ENCODE assay signal across 8 cellular contexts in the genomic region with DNA sequence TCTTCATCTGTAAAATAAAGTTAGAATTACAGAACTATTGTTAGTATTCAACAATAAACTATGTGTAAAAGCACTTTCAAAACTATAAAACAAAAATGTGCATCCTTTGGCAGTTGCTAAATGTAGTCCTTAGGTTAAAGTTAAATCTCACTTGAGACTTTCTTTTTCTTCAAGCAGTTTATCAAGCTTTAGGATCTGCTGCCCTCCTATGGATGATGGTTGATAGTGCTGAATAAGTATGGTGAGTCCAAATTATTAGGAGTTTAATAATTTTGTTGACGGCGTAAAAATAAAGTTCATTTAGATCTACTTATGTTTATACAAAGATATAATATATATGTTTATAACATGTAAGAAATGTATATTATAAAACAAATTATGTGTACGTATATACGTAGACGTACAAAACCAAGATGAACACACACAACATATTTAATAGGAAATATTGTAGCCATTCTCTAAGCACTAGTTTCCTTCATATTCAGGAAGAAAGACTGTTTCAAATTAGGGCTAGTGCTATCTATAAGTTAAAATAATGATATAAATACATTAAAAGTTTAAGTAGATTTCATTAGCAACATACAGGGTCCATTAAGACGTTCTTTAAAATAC. TPM values are rescaled to one million over a fixed set of nuclear protein-coding genes. Genes with fewer than 3 reads are reported as not detected.
DNase-seq lines count a peak whose midpoint lies in the region; ATAC-seq and TF ChIP-seq lines count a peak whose summit lies in the region.

No MANE protein-coding gene starts in this region.

- H3K27me3 ChIP-seq in heart left ventricle (no peaks in the 10 kb centered on the region), foreskin keratinocyte (no peaks in the 10 kb centered on the region), suprapubic skin (no peaks in the 10 kb centered on the region)

- no peaks in the 10 kb centered on the region for H4K20me1 ChIP-seq in OCI-LY7 (ENCODE audit: insufficient read depth, low read length)

- POLR2A ChIA-PET in OCI-LY7 (lab: Charles Lee), result interaction anchor here (0.6 to 0.7 kb wide), 2 partner anchors 12 to 14 kb away, joined by 3 to 5 read pairs; no protein-coding TSS in a partner anchor
- POLR2A ChIA-PET in T-cell (lab: Charles Lee), result no interaction called here

- no peaks in the 10 kb centered on the region for H3K79me2 ChIP-seq in OCI-LY7 (ENCODE audit: insufficient read depth, low read depth, low read length)

- H3K36me3 Mint-ChIP-seq in T-cell, result no peaks in the 10 kb centered on the region

- H3K27me3 Mint-ChIP-seq in T-cell, result no peaks in the 10 kb centered on the region

- H3K36me3 ChIP-seq in heart left ventricle (no peaks in the 10 kb centered on the region), OCI-LY7 (ENCODE audit: insufficient read depth, low read length) (no peaks in the 10 kb centered on the region), suprapubic skin (no peaks in the 10 kb centered on the region)

- H3K4me3 Mint-ChIP-seq in T-cell, result no peak overlapping the region

- TF ChIP-seq POLR2A in heart left ventricle (IDR thresholded peaks at IDR 0.05) (no peak), suprapubic skin (IDR thresholded peaks at IDR 0.05) (no peak)

- BruUV-seq in OCI-LY7 (replicated peaks; lab: Mats Ljungman, UMichigan), result no TSS peak

- H2AFZ ChIP-seq in OCI-LY7 (ENCODE audit: low read length), result no peak overlapping the region

- H3K4me3 ChIP-seq in heart left ventricle (no peak overlapping the region), OCI-LY7 (ENCODE audit: low read depth, low read length, poor library complexity, severe bottlenecking) (no peak overlapping the region), suprapubic skin (no peak overlapping the region)

- H3K4me1 ChIP-seq in heart left ventricle (no peaks in the 10 kb centered on the region), OCI-LY7 (ENCODE audit: insufficient read depth, low read length, poor library complexity, severe bottlenecking) (no peaks in the 10 kb centered on the region), foreskin keratinocyte (peaks cover 3% of the 10 kb centered on the region), suprapubic skin (no peaks in the 10 kb centered on the region)

- H3K4me1 Mint-ChIP-seq in T-cell, result no peaks in the 10 kb centered on the region

- CTCF ChIA-PET in OCI-LY7 (lab: Charles Lee; ENCODE audit: unreplicated experiment), result no interaction called here
- CTCF ChIA-PET in T-cell (lab: Charles Lee), result no interaction called here

- 76 to 79% (median 79%) methylated on average over 6 of the region's 6 CpGs for WGBS in heart left ventricle, 4 donors
- 82% methylated on average over 6 of the region's 6 CpGs for WGBS in suprapubic skin

- H3K27ac ChIP-seq in heart left ventricle (no peak overlapping the region), OCI-LY7 (ENCODE audit: low read depth, low read length, poor library complexity, severe bottlenecking) (no peak overlapping the region), foreskin keratinocyte (no peak overlapping the region), suprapubic skin (no peak overlapping the region)

- ATAC-seq in heart left ventricle (no peak), left ventricle myocardium superior (no peak), foreskin keratinocyte (peak; percentile 67), T-cell (replicated peaks in 1 of 4) (no peak)

- H3K27ac Mint-ChIP-seq in T-cell, result no peak overlapping the region

- H3K9me3 Mint-ChIP-seq in T-cell, result peaks cover 4 to 15% (median 5%) of the 10 kb centered on the region in 3 donors

- H3K9me3 ChIP-seq in heart left ventricle, result peaks cover 0 to 19% (median 3%) of the 10 kb centered on the region in 12 donors
- no peaks in the 10 kb centered on the region for H3K9me3 ChIP-seq in OCI-LY7 (ENCODE audit: low read length)
- no peaks in the 10 kb centered on the region for H3K9me3 ChIP-seq in suprapubic skin

- H3K4me2 ChIP-seq in OCI-LY7 (ENCODE audit: low read length), result no peak overlapping the region

- no peaks in the 10 kb centered on the region for H3K9me2 ChIP-seq in OCI-LY7 (ENCODE audit: insufficient read depth, low read length)

- intact Hi-C loops in heart left ventricle (cut with DNase I), result loop anchor here in 8 of 10 donors (2.0 to 10.0 kb wide), 4 partner anchors 295 to 302 kb away; no protein-coding TSS in a partner anchor
- intact Hi-C loops in left ventricle myocardium superior (cut with micrococcal nuclease), result no loop called here
- intact Hi-C loops in OCI-LY7 (cut with micrococcal nuclease; ENCODE audit: unreplicated experiment), result no loop called here

- DNase-seq in heart left ventricle (no peak), left ventricle myocardium superior (no peak), OCI-LY7 (ENCODE audit: low spot score) (peak; percentile 7), foreskin keratinocyte (peak; percentile 10 to 42), suprapubic skin (ENCODE audit: low spot score in 2 of 2) (no peak), T-cell (no peak), hippocampal formation (lab: John Stamatoyannopoulos, UW) (no peak)
- DNase-seq in stimulated activated CD4-positive, alpha-beta T cell treated with anti-CD3 and anti-CD28 coated beads, Interleukin-2, amount 100 ng/mL, for 48 hours, result no peak

- no peak for TF ChIP-seq EP300 in suprapubic skin (IDR thresholded peaks at IDR 0.05)

- TF ChIP-seq CTCF in heart left ventricle (IDR thresholded peaks at IDR 0.05), result peak in 8 of 12 donors; percentile 4 to 49 (median 24)
- TF ChIP-seq CTCF in OCI-LY7 (conservative IDR thresholded peaks at IDR 0.05; ENCODE audit: low read length), result peak; percentile 67
- peak; percentile 75 for TF ChIP-seq CTCF in foreskin keratinocyte (conservative IDR thresholded peaks at IDR 0.05)
- TF ChIP-seq CTCF in suprapubic skin (IDR thresholded peaks at IDR 0.05), result no peak

RNA-seq across cellular contexts. Expression of gene UGT2A2, which starts 22.3 kb away (rescaled TPM):
- not detected for total RNA-seq in heart left ventricle
- polyA plus RNA-seq in heart left ventricle, result not detected
- total RNA-seq in left ventricle myocardium superior, result not detected
- not detected in 2 replicates for total RNA-seq in OCI-LY7 (2014; rRNA removed; shearing (Covaris generic))
- not detected in 2 replicates for total RNA-seq in OCI-LY7 (2022)
- not detected in 2 replicates for total RNA-seq in foreskin keratinocyte
- not detected in 2 replicates for polyA plus RNA-seq in foreskin keratinocyte
- not detected for total RNA-seq in suprapubic skin
- total RNA-seq in T-cell, result not detected

RNA-seq across cellular contexts. Expression of gene UGT2A1, which starts 35.9 kb away (rescaled TPM):
- total RNA-seq in heart left ventricle (not detected), left ventricle myocardium superior (not detected), OCI-LY7 (2022) (not detected in 2 replicates), foreskin keratinocyte (not detected in 2 replicates), suprapubic skin (1 to 10 TPM in 3 of 4 donors, not detected in 1; 1.6 to 2.4 (median 1.9) TPM), T-cell (not detected)
- polyA plus RNA-seq in heart left ventricle (not detected), foreskin keratinocyte (not detected in 2 replicates)
- not detected in 2 replicates for total RNA-seq in OCI-LY7 (2014; rRNA removed; shearing (Covaris generic))

Comparison
In these comparisons a context has a peak if more than half of its experiments do, and no peak if none do; other contexts are left out.
1. intact Hi-C loops: an anchor here in heart left ventricle (2.0 to 10.0 kb wide); none called in left ventricle myocardium superior and OCI-LY7.
2. DNase-seq: peak in OCI-LY7 (single experiment) and foreskin keratinocyte (2 of 2); none in heart left ventricle (0 of 5), left ventricle myocardium superior (single experiment), suprapubic skin (0 of 2), T-cell (0 of 34), hippocampal formation (0 of 2) and stimulated activated CD4-positive, alpha-beta T cell treated with anti-CD3 and anti-CD28 coated beads, Interleukin-2, amount 100 ng/mL, for 48 hours (0 of 2).
3. CTCF ChIP-seq: peak in heart left ventricle (8 of 12), OCI-LY7 (single experiment) and foreskin keratinocyte (single experiment); none in suprapubic skin (0 of 2).